29 cellular contexts compared by ENCODE assay signal in genomic region chr4:174040287-174040686, GRCh38.
"Had no signal": no experiment of that assay in that cellular context is flagged by ENCODE, and none has a peak within 500 bp of the region (broad histone marks: within the 10 kb centered on the region; RNA-seq: fewer than 3 reads in every experiment).

No MANE protein-coding gene starts in this region.

- H3K36me3 ChIP-seq: Peyer's patch, SJSA1 had no signal

- H3K27ac ChIP-seq: Peyer's patch, SJSA1 had no signal

- H3K4me1 ChIP-seq: Peyer's patch, SJSA1 had no signal

- FAIRE-seq: bronchial epithelial cell had no signal

- H3K4me3 ChIP-seq: Peyer's patch, SJSA1 had no signal

- H3K9ac ChIP-seq: SK-N-SH had no signal

- H3K27me3 ChIP-seq: Peyer's patch, SJSA1 had no signal

- H3K9me3 ChIP-seq: Peyer's patch, SJSA1, SK-N-SH had no signal

- H3K4me2 ChIP-seq: SK-N-SH had no signal

- DNase-seq: activated CD4-positive, alpha-beta T cell treated with anti-CD3 and anti-CD28 coated beads for 36 hours; activated CD4-positive, alpha-beta T cell treated with anti-CD3 and anti-CD28 coated beads, Interleukin-2, amount 10 ng/mL, durations not matched to agents 7 days and 5 days; activated CD4-positive, alpha-beta T cell treated with anti-CD3 and anti-CD28 coated beads, Interleukin-2, amount 50 U/mL, for 48 hours; activated CD8-positive, alpha-beta T cell treated with anti-CD3 and anti-CD28 coated beads, Interleukin-2, amount 10 ng/mL, durations not matched to agents 7 days and 5 days; activated gamma-delta T cell treated with Interleukin-2 at 50 U/mL for 16 hours; activated naive CD4-positive, alpha-beta T cell treated with anti-CD3 and anti-CD28 coated beads for 36 hours; activated naive CD8-positive, alpha-beta T cell treated with anti-CD3 and anti-CD28 coated beads, Interleukin-2, amount 50 U/mL, for 24 hours; activated T-cell treated with anti-CD3 and anti-CD28 coated beads, Interleukin-2, amount 50 U/mL, for 4 hours; anterior cingulate cortex; caudate nucleus; cerebellar nuclear complex; Karpas-422; KBM-7; NCI-H1105; NCI-H1417 treated with DMSO at 0.1 percent for 48 hours; NCI-H187 treated with DMSO at 0.1 percent for 48 hours; NCI-H2081; NCI-H2171 treated with DMSO at 0.1 percent for 48 hours; NCI-H2227 treated with DMSO at 0.1 percent for 48 hours; NCI-H446 treated with DMSO at 0.1 percent for 48 hours; NCI-H524; NCI-H774; PC-3; Peyer's patch; RPMI8226; SHP77 treated with DMSO at 0.1 percent for 48 hours; SK-N-SH had no signal
